In genomic region chr5:78661691-78662090, GRCh38 we compare ENCODE assay signal across 18 cellular contexts. TPM values are rescaled to one million over a fixed set of nuclear protein-coding genes. Genes with fewer than 3 reads are reported as not detected.
DNase-seq lines count a peak whose midpoint lies in the region; ATAC-seq and TF ChIP-seq lines count a peak whose summit lies in the region.
"Had no signal": no experiment of that assay in that cellular context is flagged by ENCODE, and none has a peak within 500 bp of the region (broad histone marks: within the 10 kb centered on the region; RNA-seq: fewer than 3 reads in every experiment).

No MANE protein-coding gene starts in this region.

- in situ Hi-C loops in transverse colon (cut with MboI; ENCODE audit: low pct_ligation_motif_present in 1 of 4, low pct_unique_long_range_greater_than_20kb in 1 of 4, low sequenced_read_pairs in 3 of 4), result no loop called here

- H3K4me3 ChIP-seq in HEK293 (ENCODE audit: low read depth, low read length) (no peak overlapping the region), left lung (no peak overlapping the region), transverse colon (no peak overlapping the region)
- H3K4me3 ChIP-seq: Peyer's patch had no signal

- DNase-seq in natural killer cell treated with Interleukin-12 subunit alpha and Interleukin-12 subunit beta and Interleukin-15 and Interleukin-18, amount 100 ng/mL, for 72 hours (ENCODE audit: low spot score), result no peak
- DNase-seq in left lung (no peak), transverse colon (no peak)
- DNase-seq: activated CD4-positive, alpha-beta T cell treated with anti-CD3 and anti-CD28 coated beads, Interleukin-2, amount 10 ng/mL, durations not matched to agents 24 days and 14 days; C1 segment of cervical spinal cord; EL; mammary epithelial cell; NCI-H1436; NCI-H524 treated with DMSO at 0.1 percent for 48 hours; occipital lobe; Peyer's patch; small intestine; T-helper 17 cell had no signal

- ATAC-seq in GM19035 (IDR thresholded peaks at IDR 0.05; ENCODE audit: unreplicated experiment), result peak; percentile 67
- ATAC-seq in HG03159 (IDR thresholded peaks at IDR 0.05; ENCODE audit: unreplicated experiment), result peak; percentile 88
- ATAC-seq in stimulated activated memory B cell treated with anti-CD40 and anti-IgM and Interleukin-4, amounts not matched to agents 10 μg/mL and 1 μg/mL and 100 μg/mL, for 72 hours, result peak; percentile 12
- ATAC-seq in natural killer cell treated with Interleukin-12 subunit alpha and Interleukin-12 subunit beta and Interleukin-15 and Interleukin-18, amount 100 ng/mL, for 72 hours, result no peak
- ATAC-seq in left lung, result no peak
- ATAC-seq: T-helper 17 cell had no signal

- no peaks in the 10 kb centered on the region for H3K36me3 ChIP-seq in HEK293 (ENCODE audit: control insufficient read depth in 2 of 2, insufficient read depth in 1 of 2, low read length in 2 of 2)
- H3K36me3 ChIP-seq in left lung, result no peaks in the 10 kb centered on the region
- H3K36me3 ChIP-seq in transverse colon, result no peaks in the 10 kb centered on the region
- H3K36me3 ChIP-seq: Peyer's patch had no signal

- no peak overlapping the region for H3K4me3 Mint-ChIP-seq in stimulated activated memory B cell treated with anti-CD40 and anti-IgM and Interleukin-4, amounts not matched to agents 10 μg/mL and 1 μg/mL and 100 μg/mL, for 72 hours
- H3K4me3 Mint-ChIP-seq in natural killer cell treated with Interleukin-12 subunit alpha and Interleukin-12 subunit beta and Interleukin-15 and Interleukin-18, amount 100 ng/mL, for 72 hours, result no peak overlapping the region
- H3K4me3 Mint-ChIP-seq: activated CD4-positive, alpha-beta T cell treated with anti-CD3 and anti-CD28 coated beads, Interleukin-2, amount 10 ng/mL, durations not matched to agents 24 days and 14 days; T-helper 17 cell had no signal

- H3K9me3 ChIP-seq in HEK293 (ENCODE audit: control insufficient read depth, insufficient read depth, low read depth, low read length) (no peaks in the 10 kb centered on the region), left lung (no peaks in the 10 kb centered on the region), transverse colon (no peaks in the 10 kb centered on the region)
- H3K9me3 ChIP-seq: Peyer's patch had no signal

- H3K36me3 Mint-ChIP-seq in stimulated activated memory B cell treated with anti-CD40 and anti-IgM and Interleukin-4, amounts not matched to agents 10 μg/mL and 1 μg/mL and 100 μg/mL, for 72 hours, result no peaks in the 10 kb centered on the region
- no peaks in the 10 kb centered on the region for H3K36me3 Mint-ChIP-seq in natural killer cell treated with Interleukin-12 subunit alpha and Interleukin-12 subunit beta and Interleukin-15 and Interleukin-18, amount 100 ng/mL, for 72 hours
- H3K36me3 Mint-ChIP-seq: IgD-negative memory B cell had no signal

- CTCF ChIA-PET in HEK293 (lab: Yijun Ruan, JAX), result no interaction called here

- WGBS in transverse colon (ENCODE audit: low coverage in 1 of 2), 2 donors, result 89 to 100% methylated on average over 1 of the region's 1 CpG

- TF ChIP-seq CTCF in HEK293 (tag by site-specific recombination; IDR thresholded peaks at IDR 0.05), result no peak
- no peak for TF ChIP-seq CTCF in left lung (IDR thresholded peaks at IDR 0.05)
- no peak for TF ChIP-seq CTCF in transverse colon (IDR thresholded peaks at IDR 0.05)

- TF ChIP-seq EP300 in transverse colon (IDR thresholded peaks at IDR 0.05; ENCODE audit: low read depth), result no peak

- H3K9me3 Mint-ChIP-seq in stimulated activated memory B cell treated with anti-CD40 and anti-IgM and Interleukin-4, amounts not matched to agents 10 μg/mL and 1 μg/mL and 100 μg/mL, for 72 hours, result peaks cover 4% of the 10 kb centered on the region
- H3K9me3 Mint-ChIP-seq in natural killer cell treated with Interleukin-12 subunit alpha and Interleukin-12 subunit beta and Interleukin-15 and Interleukin-18, amount 100 ng/mL, for 72 hours, result no peaks in the 10 kb centered on the region
- H3K9me3 Mint-ChIP-seq: activated CD4-positive, alpha-beta T cell treated with anti-CD3 and anti-CD28 coated beads, Interleukin-2, amount 10 ng/mL, durations not matched to agents 24 days and 14 days had no signal

- H3K27ac ChIP-seq in HEK293 (ENCODE audit: extremely low read depth, low read depth, low read length) (no peak overlapping the region), left lung (no peak overlapping the region), transverse colon (no peak overlapping the region)
- H3K27ac ChIP-seq: Peyer's patch had no signal

- H3K27ac Mint-ChIP-seq in stimulated activated memory B cell treated with anti-CD40 and anti-IgM and Interleukin-4, amounts not matched to agents 10 μg/mL and 1 μg/mL and 100 μg/mL, for 72 hours, result no peak overlapping the region
- H3K27ac Mint-ChIP-seq in natural killer cell treated with Interleukin-12 subunit alpha and Interleukin-12 subunit beta and Interleukin-15 and Interleukin-18, amount 100 ng/mL, for 72 hours, result no peak overlapping the region
- H3K27ac Mint-ChIP-seq: activated CD4-positive, alpha-beta T cell treated with anti-CD3 and anti-CD28 coated beads, Interleukin-2, amount 10 ng/mL, durations not matched to agents 24 days and 14 days; IgD-negative memory B cell; T-helper 17 cell had no signal

- H3K4me1 Mint-ChIP-seq in stimulated activated memory B cell treated with anti-CD40 and anti-IgM and Interleukin-4, amounts not matched to agents 10 μg/mL and 1 μg/mL and 100 μg/mL, for 72 hours, result no peaks in the 10 kb centered on the region
- H3K4me1 Mint-ChIP-seq in natural killer cell treated with Interleukin-12 subunit alpha and Interleukin-12 subunit beta and Interleukin-15 and Interleukin-18, amount 100 ng/mL, for 72 hours (ENCODE audit: low read depth in 2 of 2), result no peaks in the 10 kb centered on the region
- H3K4me1 Mint-ChIP-seq: activated CD4-positive, alpha-beta T cell treated with anti-CD3 and anti-CD28 coated beads, Interleukin-2, amount 10 ng/mL, durations not matched to agents 24 days and 14 days had no signal

- no peaks in the 10 kb centered on the region for H3K27me3 Mint-ChIP-seq in stimulated activated memory B cell treated with anti-CD40 and anti-IgM and Interleukin-4, amounts not matched to agents 10 μg/mL and 1 μg/mL and 100 μg/mL, for 72 hours
- peaks cover 15 to 50% of the 10 kb centered on the region in 2 donors for H3K27me3 Mint-ChIP-seq in natural killer cell treated with Interleukin-12 subunit alpha and Interleukin-12 subunit beta and Interleukin-15 and Interleukin-18, amount 100 ng/mL, for 72 hours
- H3K27me3 Mint-ChIP-seq: IgD-negative memory B cell had no signal

- H3K27me3 ChIP-seq in left lung (no peaks in the 10 kb centered on the region), transverse colon (no peaks in the 10 kb centered on the region)
- H3K27me3 ChIP-seq: Peyer's patch had no signal

- H3K4me1 ChIP-seq in HEK293 (ENCODE audit: control insufficient read depth, insufficient read depth, low read length) (peaks cover 11% of the 10 kb centered on the region), left lung (peaks cover 0 to 5% of the 10 kb centered on the region in 2 donors), transverse colon (peaks cover 0 to 2% (median 0%) of the 10 kb centered on the region in 4 donors)
- H3K4me1 ChIP-seq: Peyer's patch had no signal

- POLR2A ChIA-PET in HEK293 (lab: Yijun Ruan, JAX), result no interaction called here

- no peak for TF ChIP-seq POLR2A in transverse colon (IDR thresholded peaks at IDR 0.05)

- intact Hi-C loops in left lung (cut with DNase I), result no loop called here
- intact Hi-C loops in transverse colon (cut with DNase I; ENCODE audit: low total_unique reads), result loop anchor here (10.0 kb wide), 1 partner anchor 223 kb away; no protein-coding TSS in a partner anchor

TF ChIP-seq in HEK293, 187 proteins besides CTCF, POLR2A, EP300 and RAD21:
- TF ChIP-seq ZNF664 (tag by site-specific recombination; IDR thresholded peaks at IDR 0.05) (peak; percentile 37; the same call in 1 of the 2 replicates), PRDM4 (tag by site-specific recombination; IDR thresholded peaks at IDR 0.05) (no peak), ZSCAN23 (tag by site-specific recombination; IDR thresholded peaks at IDR 0.05) (no peak), ZNF510 (tag by site-specific recombination; IDR thresholded peaks at IDR 0.05; ENCODE audit: insufficient replicate concordance) (no peak)

RNA-seq across cellular contexts. Expression of gene LHFPL2, which starts 13.1 kb away (rescaled TPM):
- total RNA-seq in natural killer cell treated with Interleukin-12 subunit alpha and Interleukin-12 subunit beta and Interleukin-15 and Interleukin-18, amount 100 ng/mL, for 72 hours, result 1 to 10 TPM in 1 of 2 donors, under 1 TPM in 1; 0.45 to 1.8 TPM
- 10 to 100 TPM; 49.3 to 89.9 TPM for total RNA-seq in left lung
- total RNA-seq in transverse colon, result 10 to 100 TPM; 34.4 to 79.6 (median 51.5) TPM

Comparison
In these comparisons a context has a peak if more than half of its experiments do, and no peak if none do; other contexts are left out.
1. ATAC-seq: peak in GM19035 (single experiment), HG03159 (single experiment) and stimulated activated memory B cell treated with anti-CD40 and anti-IgM and Interleukin-4, amounts not matched to agents 10 μg/mL and 1 μg/mL and 100 μg/mL, for 72 hours (single experiment); none in natural killer cell treated with Interleukin-12 subunit alpha and Interleukin-12 subunit beta and Interleukin-15 and Interleukin-18, amount 100 ng/mL, for 72 hours (0 of 2) and left lung (single experiment).
2. RNA of gene LHFPL2, which starts 13.1 kb away (total RNA-seq): 49.3 to 89.9 TPM in left lung and 34.4 to 79.6 TPM in transverse colon; 0.45 to 1.8 TPM in natural killer cell treated with Interleukin-12 subunit alpha and Interleukin-12 subunit beta and Interleukin-15 and Interleukin-18, amount 100 ng/mL, for 72 hours; every median in the first group is over 10 times any median in the second.